ENCODE assay signal across 9 cellular contexts in the genomic region with DNA sequence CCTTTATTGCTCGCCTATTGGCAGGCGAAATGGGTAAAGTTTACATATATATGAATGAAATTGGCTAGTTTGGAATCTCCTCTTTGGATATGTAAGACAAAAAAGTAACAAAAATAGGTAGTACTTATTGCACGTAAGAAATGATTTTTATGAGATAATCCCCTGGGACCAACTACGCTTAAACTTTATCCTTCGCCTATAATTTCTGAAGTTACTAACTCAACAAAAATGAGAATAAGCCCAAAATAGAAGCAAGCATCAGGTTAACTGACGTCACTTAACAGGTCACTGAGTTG. TPM values are rescaled to one million over a fixed set of nuclear protein-coding genes. Genes with fewer than 3 reads are reported as not detected.
A peak's percentile ranks its signal among the peaks of the same experiment; 100 is the strongest.
DNase-seq lines count a peak whose midpoint lies in the region; ATAC-seq and TF ChIP-seq lines count a peak whose summit lies in the region.
"Had no signal": no experiment of that assay in that cellular context is flagged by ENCODE, and none has a peak within 500 bp of the region (broad histone marks: within the 10 kb centered on the region; RNA-seq: fewer than 3 reads in every experiment).

No MANE protein-coding gene starts in this region.

- ATAC-seq in body of pancreas: no peak
- no peak for ATAC-seq in lower lobe of right lung
- no peak for ATAC-seq in HG03354 (IDR thresholded peaks at IDR 0.05; ENCODE audit: poor library complexity, severe bottlenecking, unreplicated experiment)
- no peak for ATAC-seq in HG02588 (IDR thresholded peaks at IDR 0.05; ENCODE audit: unreplicated experiment)

- H3K9me3 ChIP-seq in body of pancreas (no peaks in the 10 kb centered on the region), lower lobe of right lung (no peaks in the 10 kb centered on the region), transverse colon (no peaks in the 10 kb centered on the region)

- TF ChIP-seq CTCF in body of pancreas (IDR thresholded peaks at IDR 0.05): no peak
- TF ChIP-seq CTCF in lower lobe of right lung (IDR thresholded peaks at IDR 0.05): no peak
- TF ChIP-seq CTCF in transverse colon (IDR thresholded peaks at IDR 0.05): no peak

- H3K36me3 ChIP-seq in body of pancreas (replicated peaks in 1 of 2; ENCODE audit: insufficient read depth in 1 of 2, low read depth in 2 of 2) (no peaks in the 10 kb centered on the region), lower lobe of right lung (peaks cover 5% of the 10 kb centered on the region), transverse colon (no peaks in the 10 kb centered on the region)

- H3K36me3 Mint-ChIP-seq in activated naive CD4-positive, alpha-beta T cell treated with anti-CD3 and anti-CD28 coated beads for 36 hours (ENCODE audit: low read depth): no peaks in the 10 kb centered on the region

- intact Hi-C loops in activated naive CD4-positive, alpha-beta T cell treated with anti-CD3 and anti-CD28 coated beads for 36 hours (cut with micrococcal nuclease): loop anchor here (1.0 to 10.0 kb wide), 7 partner anchors 98 to 1250 kb away; a partner anchor contains a TSS
- intact Hi-C loops in body of pancreas (cut with DNase I): no loop called here
- intact Hi-C loops in lower lobe of right lung (cut with DNase I): no loop called here
- intact Hi-C loops in transverse colon (cut with DNase I; ENCODE audit: low total_unique reads): no loop called here

- H3K4me3 Mint-ChIP-seq in activated naive CD4-positive, alpha-beta T cell treated with anti-CD3 and anti-CD28 coated beads for 36 hours: peak overlapping the region; percentile 86

- H3K4me3 ChIP-seq in body of pancreas: peak overlapping the region; percentile 54 to 87
- H3K4me3 ChIP-seq in lower lobe of right lung: peak overlapping the region; percentile 82
- H3K4me3 ChIP-seq in transverse colon: peak overlapping the region; percentile 66 to 81 (median 78)

- H3K4me1 Mint-ChIP-seq in activated naive CD4-positive, alpha-beta T cell treated with anti-CD3 and anti-CD28 coated beads for 36 hours (ENCODE audit: low read depth): peaks cover 27% of the 10 kb centered on the region

- no peak for DNase-seq in activated naive CD4-positive, alpha-beta T cell treated with anti-CD3 and anti-CD28 coated beads for 36 hours
- DNase-seq in activated naive CD4-positive, alpha-beta T cell treated with anti-CD3 and anti-CD28 coated beads, Interleukin-2, amount 50 U/mL, for 16 hours: no peak
- DNase-seq in body of pancreas: no peak
- no peak for DNase-seq in lower lobe of right lung
- DNase-seq in transverse colon: no peak
- DNase-seq in NCI-H1694 (lab: John Stamatoyannopoulos, UW): no peak
- DNase-seq: NCI-H524 treated with DMSO at 0.1 percent for 48 hours had no signal

- H3K4me1 ChIP-seq in body of pancreas (peaks cover 36% of the 10 kb centered on the region), lower lobe of right lung (peaks cover 48% of the 10 kb centered on the region), transverse colon (peaks cover 0 to 31% (median 25%) of the 10 kb centered on the region in 4 donors)

- H3K27me3 ChIP-seq in body of pancreas: no peaks in the 10 kb centered on the region
- H3K27me3 ChIP-seq in lower lobe of right lung (ENCODE audit: low read depth): no peaks in the 10 kb centered on the region
- no peaks in the 10 kb centered on the region for H3K27me3 ChIP-seq in transverse colon

- no peak for TF ChIP-seq EP300 in transverse colon (IDR thresholded peaks at IDR 0.05; ENCODE audit: low read depth)

- TF ChIP-seq POLR2A in body of pancreas (IDR thresholded peaks at IDR 0.05) (no peak), transverse colon (IDR thresholded peaks at IDR 0.05) (no peak)

- peak overlapping the region; percentile 80 for H3K27ac Mint-ChIP-seq in activated naive CD4-positive, alpha-beta T cell treated with anti-CD3 and anti-CD28 coated beads for 36 hours

- CTCF ChIA-PET in activated naive CD4-positive, alpha-beta T cell treated with anti-CD3 and anti-CD28 coated beads for 36 hours (lab: Charles Lee): interaction anchor here (1.1 kb wide), 1 partner anchor 236 kb away, joined by 3 read pairs; no protein-coding TSS in a partner anchor

- no peaks in the 10 kb centered on the region for H3K27me3 Mint-ChIP-seq in activated naive CD4-positive, alpha-beta T cell treated with anti-CD3 and anti-CD28 coated beads for 36 hours (ENCODE audit: low read depth)

- 0% methylated on average over 6 of the region's 6 CpGs for WGBS in body of pancreas, 2 donors
- 0 to 2% methylated on average over 6 of the region's 6 CpGs for WGBS in transverse colon (ENCODE audit: low coverage in 1 of 2), 2 donors

- no peaks in the 10 kb centered on the region for H3K9me3 Mint-ChIP-seq in activated naive CD4-positive, alpha-beta T cell treated with anti-CD3 and anti-CD28 coated beads for 36 hours

- peak overlapping the region; percentile 94 to 99 (median 96) for H3K27ac ChIP-seq in body of pancreas
- peak overlapping the region; percentile 95 for H3K27ac ChIP-seq in lower lobe of right lung
- H3K27ac ChIP-seq in transverse colon: peak overlapping the region; percentile 86 to 97 (median 95)

- in situ Hi-C loops in transverse colon (cut with MboI; ENCODE audit: low pct_ligation_motif_present in 1 of 4, low pct_unique_long_range_greater_than_20kb in 1 of 4, low sequenced_read_pairs in 3 of 4): no loop called here

RNA-seq across cellular contexts. Expression of a gene that starts 0.4 kb away (rescaled TPM):
- 1 to 10 TPM; 1.4 to 1.7 TPM for total RNA-seq in activated naive CD4-positive, alpha-beta T cell treated with anti-CD3 and anti-CD28 coated beads for 36 hours
- total RNA-seq in body of pancreas (10 to 100 TPM; 20.8 to 23.6 TPM), lower lobe of right lung (14.9 TPM), transverse colon (10 to 100 TPM in 3 of 4 donors, 1 to 10 TPM in 1; 2.4 to 29.9 (median 20.1) TPM)

RNA-seq across cellular contexts. Expression of a gene that starts 0.8 kb away (rescaled TPM):
- 1 to 10 TPM; 3.0 to 3.2 TPM for total RNA-seq in activated naive CD4-positive, alpha-beta T cell treated with anti-CD3 and anti-CD28 coated beads for 36 hours
- total RNA-seq in body of pancreas: 1 to 10 TPM; 9.2 to 9.6 TPM
- total RNA-seq in lower lobe of right lung: 15.4 TPM
- 10 to 100 TPM in 2 of 4 donors, 1 to 10 TPM in 2; 1.2 to 22.8 (median 10.3) TPM for total RNA-seq in transverse colon
